In the genomic region with DNA sequence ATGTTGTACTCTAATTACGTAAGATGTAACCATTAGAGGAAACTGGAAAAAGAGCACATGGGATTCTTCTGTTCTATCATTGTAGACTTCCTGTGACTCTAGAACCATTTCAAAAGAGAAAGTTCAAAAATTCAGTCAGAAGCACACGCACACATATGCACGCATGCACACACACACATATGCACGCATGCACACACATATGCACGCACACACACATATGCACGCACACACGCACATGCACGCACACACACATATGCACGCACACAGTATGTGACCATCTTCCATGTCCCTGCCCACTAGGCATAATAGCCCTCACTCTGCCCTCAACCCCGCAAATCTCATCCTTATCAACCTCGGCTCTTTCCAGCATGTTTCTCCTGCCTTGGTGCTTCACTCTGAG, we compare ENCODE assay signal across 35 cellular contexts. TPM values are rescaled to one million over a fixed set of nuclear protein-coding genes. Genes with fewer than 3 reads are reported as not detected.
"Had no signal": no experiment of that assay in that cellular context is flagged by ENCODE, and none has a peak within 500 bp of the region (broad histone marks: within the 10 kb centered on the region; RNA-seq: fewer than 3 reads in every experiment).

No MANE protein-coding gene starts in this region.

- ATAC-seq: Panc1, Right ventricle myocardium inferior, SK-N-SH treated with all-trans-retinoic acid at 6 μM for 48 hours had no signal

- H3K4me3 ChIP-seq: PC-9, SJCRH30, SK-N-MC had no signal

- H2AFZ ChIP-seq: PC-9 had no signal

- H3K4me2 ChIP-seq: PC-9 had no signal

- H3K36me3 ChIP-seq: SJCRH30 had no signal

- FAIRE-seq: RCC 7860 had no signal

- DNase-seq: KG1, MM.1S, MV-4-11, NCI-H1092, NCI-H1105, NCI-H1417 treated with DMSO at 0.1 percent for 48 hours, NCI-H1436 treated with DMSO at 0.1 percent for 48 hours, NCI-H1694 treated with DMSO at 0.1 percent for 48 hours, NCI-H187 treated with DMSO at 0.1 percent for 48 hours, NCI-H2029, NCI-H2081, NCI-H2171 treated with DMSO at 0.1 percent for 48 hours, NCI-H2227 treated with DMSO at 0.1 percent for 48 hours, NCI-H345, NCI-H446, NCI-H510A treated with DMSO at 0.1 percent for 48 hours, NCI-H524 treated with DMSO at 0.1 percent for 48 hours, NCI-H526 treated with DMSO at 0.1 percent for 48 hours, NCI-H774, PC-9, SHP77, SIG-M5, SJCRH30 had no signal

- H3K4me1 ChIP-seq: SJCRH30 had no signal

- H3K27me3 ChIP-seq: SJCRH30 had no signal

- H3K27ac ChIP-seq: PC-9, RWPE1, SJCRH30, SK-N-MC had no signal

RNA-seq across cellular contexts. Expression of gene GP6, which starts 14.0 kb away (rescaled TPM):
- total RNA-seq: LHCN-M2, MCF 10A, RPMI7951, SK-MEL-5 had no signal

RNA-seq across cellular contexts. Expression of gene NLRP2, which starts 57.9 kb away (rescaled TPM):
- total RNA-seq: LHCN-M2, MCF 10A, NCI-H460, OCI-LY7, SJCRH30, SK-MEL-5 had no signal
